Comparison of ENCODE assay signal across 8 cellular contexts in the genomic region with DNA sequence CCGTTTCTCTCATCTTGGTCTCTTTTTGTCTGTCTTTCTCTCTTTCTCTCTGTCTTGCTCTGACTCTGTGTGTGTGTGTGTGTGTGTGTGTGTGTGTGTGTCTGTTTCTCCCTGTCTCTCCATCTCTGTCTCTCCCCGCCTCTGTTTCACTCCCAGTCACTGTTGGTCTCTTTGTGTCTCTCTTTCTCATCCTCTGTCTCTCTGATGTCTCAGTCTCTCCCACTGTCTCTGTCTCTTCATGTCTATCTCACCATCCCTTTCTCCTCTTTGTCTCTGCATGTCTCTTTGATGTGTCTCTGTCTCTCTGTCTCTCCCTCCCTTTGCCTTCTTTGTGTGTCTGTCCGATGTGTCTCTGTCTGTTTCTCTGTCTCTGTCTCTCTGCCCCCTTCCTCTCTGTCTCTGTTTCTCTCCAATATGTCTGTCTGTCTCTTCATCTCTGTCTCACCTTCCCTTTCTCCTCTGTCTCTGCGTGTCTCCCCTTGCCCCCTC. TPM values are rescaled to one million over a fixed set of nuclear protein-coding genes. Genes with fewer than 3 reads are reported as not detected.
A peak's percentile ranks its signal among the peaks of the same experiment; 100 is the strongest.
DNase-seq lines count a peak whose midpoint lies in the region; ATAC-seq, FAIRE-seq and TF ChIP-seq lines count a peak whose summit lies in the region.

No MANE protein-coding gene starts in this region.

- H2BK120ac ChIP-seq in IMR-90 (ENCODE audit: low read depth, low read length) = peak overlapping the region; percentile 81

- H4K8ac ChIP-seq in IMR-90 (ENCODE audit: low read depth in 2 of 2, low read length in 2 of 2) = peak overlapping the region; percentile 69 to 81; a peak in 3 of 4 replicates

- H3K27me3 ChIP-seq in AG04450 (ENCODE audit: control insufficient read depth, insufficient read depth, low read length) (no peaks in the 10 kb centered on the region), IMR-90 (ENCODE audit: control insufficient read depth, insufficient read depth, low read length) (no peaks in the 10 kb centered on the region), muscle layer of duodenum (ENCODE audit: low read depth, low read length) (no peaks in the 10 kb centered on the region), small intestine (ENCODE audit: control insufficient read depth in 2 of 2, insufficient read depth in 2 of 2, low read length in 2 of 2) (no peaks in the 10 kb centered on the region)

- ATAC-seq in IMR-90 (ENCODE audit: low read depth) = no peak
- no peak for ATAC-seq in central memory CD8-positive, alpha-beta T cell (replicated peaks; ENCODE audit: extremely low read depth, poor library complexity, severe bottlenecking)
- ATAC-seq in HG03520 (IDR thresholded peaks at IDR 0.05; ENCODE audit: unreplicated experiment) = no peak
- ATAC-seq in GM19351 (IDR thresholded peaks at IDR 0.05; ENCODE audit: unreplicated experiment) = no peak

- H3K36me3 ChIP-seq in IMR-90 (ENCODE audit: control insufficient read depth, insufficient read depth, low read length) (peaks cover 4% of the 10 kb centered on the region), muscle layer of duodenum (ENCODE audit: control insufficient read depth in 1 of 2, insufficient read depth in 2 of 2, low read length in 2 of 2) (peaks cover 0 to 6% of the 10 kb centered on the region in 2 donors), small intestine (ENCODE audit: control insufficient read depth in 2 of 2, insufficient read depth in 2 of 2, low read length in 2 of 2) (no peaks in the 10 kb centered on the region)

- dilution Hi-C loops in IMR-90 (cut with HindIII; ENCODE audit: low sequenced_read_pairs, unreplicated experiment) = no loop called here

- peak overlapping the region; percentile 93 for H3K4me2 ChIP-seq in IMR-90 (ENCODE audit: low read depth, low read length)

- POLR2A ChIA-PET in AG04450 (lab: Yijun Ruan, JAX) (no interaction called here), IMR-90 (lab: Charles Lee; ENCODE audit: unreplicated experiment) (interaction anchor here (0.6 kb wide), 1 partner anchor 138 kb away, joined by 3 read pairs; no protein-coding TSS in a partner anchor)

- H2AK5ac ChIP-seq in IMR-90 (ENCODE audit: low read depth, low read length) = peak overlapping the region; percentile 96

- H3K79me1 ChIP-seq in IMR-90 (ENCODE audit: low read depth in 1 of 2, low read length in 2 of 2) = peaks cover 3 to 59% of the 10 kb centered on the region in 2 experiments; a peak in 3 of 4 replicates

- H3K18ac ChIP-seq in IMR-90 (ENCODE audit: low read depth, low read length) = peak overlapping the region; percentile 75

- peak overlapping the region; percentile 99 for H3K14ac ChIP-seq in IMR-90 (replicated peaks; ENCODE audit: low read depth, low read length)

- H3K27ac ChIP-seq in AG04450 (ENCODE audit: low read depth, low read length) (peak overlapping the region; percentile 61), IMR-90 (ENCODE audit: insufficient read depth, low read length) (peak overlapping the region; percentile 97), muscle layer of duodenum (ENCODE audit: low read length) (peak overlapping the region; percentile 93), small intestine (ENCODE audit: low read depth in 1 of 2, low read length in 1 of 2) (peak overlapping the region in 1 of 2 donors; percentile 32)

- H3K9me1 ChIP-seq in IMR-90 (ENCODE audit: insufficient read depth, low read length) = peaks cover 2% of the 10 kb centered on the region; the same call in 1 of the 2 replicates

- TF ChIP-seq CTCF in AG04450 (IDR thresholded peaks at IDR 0.05; ENCODE audit: low read depth, low read length) (no peak), IMR-90 (conservative IDR thresholded peaks at IDR 0.05; ENCODE audit: low read depth, low read length) (no peak)

- peak overlapping the region; percentile 78 for H2AK9ac ChIP-seq in IMR-90 (replicated peaks; ENCODE audit: low read depth, low read length, poor library complexity)

- TF ChIP-seq POLR2A in IMR-90 (IDR thresholded peaks at IDR 0.05; ENCODE audit: low read depth, low read length) = no peak; the same call in 1 of the 2 replicates

- H3K9me3 ChIP-seq in AG04450 (ENCODE audit: control insufficient read depth, insufficient read depth, low read length) (no peaks in the 10 kb centered on the region; the same call in 1 of the 2 replicates), IMR-90 (ENCODE audit: control insufficient read depth, insufficient read depth, low read length) (no peaks in the 10 kb centered on the region), muscle layer of duodenum (ENCODE audit: control insufficient read depth in 1 of 2, low read length in 2 of 2) (no peaks in the 10 kb centered on the region), small intestine (ENCODE audit: control insufficient read depth, low read depth) (no peaks in the 10 kb centered on the region)

- BruUV-seq in IMR-90 (replicated peaks; lab: Mats Ljungman, UMichigan) = no TSS peak

- H3K27me3 Mint-ChIP-seq in central memory CD8-positive, alpha-beta T cell = no peaks in the 10 kb centered on the region

- H2BK5ac ChIP-seq in IMR-90 (ENCODE audit: low read depth, low read length, poor library complexity, severe bottlenecking) = peak overlapping the region; percentile 94

- H4K20me1 ChIP-seq in IMR-90 (ENCODE audit: insufficient read depth, low read length) = peaks cover 69% of the 10 kb centered on the region

- FAIRE-seq in small intestine (lab: Jason Lieb, UNC) = no peak

- H3K9ac ChIP-seq in IMR-90 (ENCODE audit: low read depth, low read length) = peak overlapping the region; percentile 84

- peak overlapping the region; percentile 93 for H3K4ac ChIP-seq in IMR-90 (ENCODE audit: low read depth, low read length)

- CTCF ChIA-PET in AG04450 (lab: Charles Lee) = interaction anchor here (0.6 kb wide), 2 partner anchors 60 to 116 kb away, joined by 3 to 6 read pairs; no protein-coding TSS in a partner anchor
- CTCF ChIA-PET in IMR-90 (lab: Yijun Ruan, JAX) = no interaction called here

- no peaks in the 10 kb centered on the region for H3K9me3 Mint-ChIP-seq in central memory CD8-positive, alpha-beta T cell

- peak overlapping the region; percentile 15; the same call in 1 of the 2 replicates for H2BK20ac ChIP-seq in IMR-90 (ENCODE audit: low read depth, low read length)

- H3K4me3 ChIP-seq in AG04450 (ENCODE audit: low read depth, low read length) (peak overlapping the region; percentile 76), IMR-90 (ENCODE audit: insufficient read depth, low read depth, low read length) (peak overlapping the region; percentile 89), muscle layer of duodenum (ENCODE audit: low read depth in 1 of 2, low read length in 2 of 2) (peak overlapping the region; percentile 65 to 87), small intestine (ENCODE audit: low read depth in 1 of 2, low read length in 2 of 2) (no peak overlapping the region)

- peak overlapping the region; percentile 75 for H4K91ac ChIP-seq in IMR-90 (ENCODE audit: insufficient read depth, low read depth, low read length)

- peaks cover 36% of the 10 kb centered on the region for H3K4me1 Mint-ChIP-seq in central memory CD8-positive, alpha-beta T cell

- peak overlapping the region; percentile 24 for H3K27ac Mint-ChIP-seq in central memory CD8-positive, alpha-beta T cell (ENCODE audit: low read depth)

- H3K23ac ChIP-seq in IMR-90 (ENCODE audit: low read depth, low read length) = peak overlapping the region; percentile 97

- peak overlapping the region; percentile 27 for H3K4me3 Mint-ChIP-seq in central memory CD8-positive, alpha-beta T cell

- TF ChIP-seq RAD21 in IMR-90 (IDR thresholded peaks at IDR 0.05; ENCODE audit: low read length) = no peak

- intact Hi-C loops in IMR-90 (cut with micrococcal nuclease) = loop anchor here (2.0 kb wide), 1 partner anchor 36 kb away; no protein-coding TSS in a partner anchor

- DNase-seq in AG04450 (ENCODE audit: low read depth, low spot score) = no peak
- DNase-seq in IMR-90 = peak; percentile 44
- no peak for DNase-seq in central memory CD8-positive, alpha-beta T cell (ENCODE audit: low spot score in 2 of 2)
- DNase-seq in small intestine = no peak
- no peak for DNase-seq in DMS79 (lab: John Stamatoyannopoulos, UW)

- H2AFZ ChIP-seq in IMR-90 (replicated peaks; ENCODE audit: low read length, poor library complexity) = peak overlapping the region; percentile 85

- peak overlapping the region; percentile 16; the same call in 1 of the 3 replicates for H2BK15ac ChIP-seq in IMR-90 (ENCODE audit: low read depth, low read length)

- H3K36me3 Mint-ChIP-seq in central memory CD8-positive, alpha-beta T cell (ENCODE audit: insufficient read depth) = peaks cover 6% of the 10 kb centered on the region

- H3K4me1 ChIP-seq in IMR-90 (ENCODE audit: control insufficient read depth, insufficient read depth, low read length) = peaks cover 36% of the 10 kb centered on the region
- H3K4me1 ChIP-seq in muscle layer of duodenum (ENCODE audit: control insufficient read depth in 1 of 2, insufficient read depth in 2 of 2, low read length in 2 of 2) = peaks cover 10 to 46% of the 10 kb centered on the region in 2 donors
- H3K4me1 ChIP-seq in small intestine (ENCODE audit: control insufficient read depth in 2 of 2, insufficient read depth in 1 of 2, low read depth in 1 of 2, low read length in 1 of 2) = peaks cover 0 to 2% of the 10 kb centered on the region in 2 donors

- H4K5ac ChIP-seq in IMR-90 (ENCODE audit: low read depth, low read length) = peak overlapping the region; percentile 78

- peak overlapping the region; percentile 63 for H3K56ac ChIP-seq in IMR-90 (ENCODE audit: extremely low read depth, insufficient read depth, low read length)

- WGBS in IMR-90 (ENCODE audit: extremely low coverage in 2 of 2, insufficient read length in 1 of 2), 2 experiments = 23% methylated on average over 2 of the region's 4 CpGs; no CpG with 5 or more reads in 1 of the 2 experiments
- WGBS in small intestine, 3 donors = 35 to 61% (median 55%) methylated on average over 4 of the region's 4 CpGs

- in situ Hi-C loops in IMR-90 (cut with MboI; ENCODE audit: low sequenced_read_pairs) = no loop called here

TF ChIP-seq in IMR-90, 13 proteins besides CTCF, POLR2A, EP300 and RAD21 (continues in another document):
- TF ChIP-seq MAFK (IDR thresholded peaks at IDR 0.05; ENCODE audit: low read depth, low read length) = no peak
- TF ChIP-seq USF2 (IDR thresholded peaks at IDR 0.05; ENCODE audit: low read depth, low read length) = no peak
- TF ChIP-seq MAZ (IDR thresholded peaks at IDR 0.05; ENCODE audit: borderline replicate concordance, low read depth, low read length) = no peak

RNA-seq across cellular contexts. Expression of gene NFIC, which starts 2.5 kb away (rescaled TPM):
- polyA plus RNA-seq in AG04450 (2011; rRNA removed) = 3.9 and 7.7 TPM in 2 replicates
- 15.0 and 21.4 TPM in 2 replicates for polyA minus RNA-seq in AG04450 (2011; rRNA and poly(A)+ RNA removed)
- 21.9 and 26.9 TPM in 2 replicates for total RNA-seq in IMR-90 (2012; rRNA removed)
- polyA plus RNA-seq in IMR-90 (2012; rRNA removed) = 29.2 and 32.1 TPM in 2 replicates
- 19.6 and 28.1 TPM in 2 replicates for polyA plus RNA-seq in IMR-90 (2012; cell fraction: cytosol; rRNA removed)
- 23.6 and 45.1 TPM in 2 replicates for polyA plus RNA-seq in IMR-90 (2012; cell fraction: nucleus; rRNA removed; ENCODE audit: low replicate concordance)
- 10 to 100 TPM in 1 of 3 donors, 1 to 10 TPM in 2; 4.5 to 37.9 (median 6.2) TPM for polyA plus RNA-seq in small intestine

Comparison
In these comparisons a context has a peak if more than half of its experiments do, and no peak if none do; other contexts are left out.
1. H3K4me3 ChIP-seq: peak in AG04450 (single experiment), IMR-90 (single experiment) and muscle layer of duodenum (2 of 2); none in small intestine (0 of 2).